In genomic region chr20:25579081-25579770, GRCh38 we compare ENCODE assay signal across 1 cellular context.
TF ChIP-seq lines count a peak whose summit lies in the region.

No MANE protein-coding gene starts in this region.

TF ChIP-seq in HepG2, 621 proteins besides CTCF, POLR2A, EP300 and RAD21 (continued from another document and continues in another):
- TF ChIP-seq ZNF318 (CRISPR knock-in tag; IDR thresholded peaks at IDR 0.05) (0 out of 2 replicates have a peak, but pooled peaks have one; percentile 34), ARNTL (CRISPR knock-in tag; IDR thresholded peaks at IDR 0.05) (peak; percentile 52; the same call in 1 of the 2 replicates), NFE2L1 (CRISPR knock-in tag; IDR thresholded peaks at IDR 0.05; ENCODE audit: borderline replicate concordance) (peak; percentile 75; the same call in 1 of the 2 replicates), TFDP2 (CRISPR knock-in tag; IDR thresholded peaks at IDR 0.05) (0 out of 2 replicates have a peak, but pooled peaks have one; percentile 28), NFATC3 (CRISPR knock-in tag; IDR thresholded peaks at IDR 0.05) (no peak), POGK (CRISPR knock-in tag; conservative IDR thresholded peaks at IDR 0.05) (0 out of 2 replicates have a peak, but pooled peaks have one; percentile 25), ATAD3A (CRISPR knock-in tag; IDR thresholded peaks at IDR 0.05) (no peak), NCOA2 (CRISPR knock-in tag; IDR thresholded peaks at IDR 0.05) (peak; percentile 46; the same call in 1 of the 2 replicates), NCOA5 (CRISPR knock-in tag; IDR thresholded peaks at IDR 0.05) (no peak), PREB (CRISPR knock-in tag; IDR thresholded peaks at IDR 0.05) (no peak), ATM (IDR thresholded peaks at IDR 0.05; ENCODE audit: borderline replicate concordance) (no peak), ZZZ3 (CRISPR knock-in tag; IDR thresholded peaks at IDR 0.05; ENCODE audit: borderline replicate concordance) (no peak), PHF21A (CRISPR knock-in tag; IDR thresholded peaks at IDR 0.05) (peak; percentile 70), GFI1 (CRISPR knock-in tag; IDR thresholded peaks at IDR 0.05; ENCODE audit: borderline replicate concordance) (no peak), MEIS1 (CRISPR knock-in tag; IDR thresholded peaks at IDR 0.05; ENCODE audit: borderline replicate concordance) (peak; percentile 79; the same call in 1 of the 2 replicates), NBN (conservative IDR thresholded peaks at IDR 0.05) (no peak), HMG20B (CRISPR knock-in tag; conservative IDR thresholded peaks at IDR 0.05) (peak; percentile 35; the same call in 1 of the 2 replicates), ZNF124 (CRISPR knock-in tag; IDR thresholded peaks at IDR 0.05) (no peak), PLRG1 (conservative IDR thresholded peaks at IDR 0.05) (no peak), POGZ (CRISPR knock-in tag; IDR thresholded peaks at IDR 0.05) (peak; percentile 76; the same call in 1 of the 2 replicates), TP53 (CRISPR knock-in tag; conservative IDR thresholded peaks at IDR 0.05) (0 out of 2 replicates have a peak, but pooled peaks have one; percentile 48), ZNF580 (CRISPR knock-in tag; IDR thresholded peaks at IDR 0.05; ENCODE audit: borderline replicate concordance, low read depth) (no peak)
- TF ChIP-seq, protein P1, sequence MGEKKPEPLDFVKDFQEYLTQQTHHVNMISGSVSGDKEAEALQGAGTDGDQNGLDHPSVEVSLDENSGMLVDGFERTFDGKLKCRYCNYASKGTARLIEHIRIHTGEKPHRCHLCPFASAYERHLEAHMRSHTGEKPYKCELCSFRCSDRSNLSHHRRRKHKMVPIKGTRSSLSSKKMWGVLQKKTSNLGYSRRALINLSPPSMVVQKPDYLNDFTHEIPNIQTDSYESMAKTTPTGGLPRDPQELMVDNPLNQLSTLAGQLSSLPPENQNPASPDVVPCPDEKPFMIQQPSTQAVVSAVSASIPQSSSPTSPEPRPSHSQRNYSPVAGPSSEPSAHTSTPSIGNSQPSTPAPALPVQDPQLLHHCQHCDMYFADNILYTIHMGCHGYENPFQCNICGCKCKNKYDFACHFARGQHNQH (CRISPR knock-in tag; IDR thresholded peaks at IDR 0.05): 0 out of 2 replicates have a peak, but pooled peaks have one; percentile 29
- TF ChIP-seq, protein P2, sequence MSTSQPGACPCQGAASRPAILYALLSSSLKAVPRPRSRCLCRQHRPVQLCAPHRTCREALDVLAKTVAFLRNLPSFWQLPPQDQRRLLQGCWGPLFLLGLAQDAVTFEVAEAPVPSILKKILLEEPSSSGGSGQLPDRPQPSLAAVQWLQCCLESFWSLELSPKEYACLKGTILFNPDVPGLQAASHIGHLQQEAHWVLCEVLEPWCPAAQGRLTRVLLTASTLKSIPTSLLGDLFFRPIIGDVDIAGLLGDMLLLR (CRISPR knock-in tag; IDR thresholded peaks at IDR 0.05): no peak
- TF ChIP-seq, protein P3, sequence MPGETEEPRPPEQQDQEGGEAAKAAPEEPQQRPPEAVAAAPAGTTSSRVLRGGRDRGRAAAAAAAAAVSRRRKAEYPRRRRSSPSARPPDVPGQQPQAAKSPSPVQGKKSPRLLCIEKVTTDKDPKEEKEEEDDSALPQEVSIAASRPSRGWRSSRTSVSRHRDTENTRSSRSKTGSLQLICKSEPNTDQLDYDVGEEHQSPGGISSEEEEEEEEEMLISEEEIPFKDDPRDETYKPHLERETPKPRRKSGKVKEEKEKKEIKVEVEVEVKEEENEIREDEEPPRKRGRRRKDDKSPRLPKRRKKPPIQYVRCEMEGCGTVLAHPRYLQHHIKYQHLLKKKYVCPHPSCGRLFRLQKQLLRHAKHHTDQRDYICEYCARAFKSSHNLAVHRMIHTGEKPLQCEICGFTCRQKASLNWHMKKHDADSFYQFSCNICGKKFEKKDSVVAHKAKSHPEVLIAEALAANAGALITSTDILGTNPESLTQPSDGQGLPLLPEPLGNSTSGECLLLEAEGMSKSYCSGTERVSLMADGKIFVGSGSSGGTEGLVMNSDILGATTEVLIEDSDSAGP (CRISPR knock-in tag; IDR thresholded peaks at IDR 0.05; ENCODE audit: borderline replicate concordance): peak; percentile 41
- TF ChIP-seq, protein P4, sequence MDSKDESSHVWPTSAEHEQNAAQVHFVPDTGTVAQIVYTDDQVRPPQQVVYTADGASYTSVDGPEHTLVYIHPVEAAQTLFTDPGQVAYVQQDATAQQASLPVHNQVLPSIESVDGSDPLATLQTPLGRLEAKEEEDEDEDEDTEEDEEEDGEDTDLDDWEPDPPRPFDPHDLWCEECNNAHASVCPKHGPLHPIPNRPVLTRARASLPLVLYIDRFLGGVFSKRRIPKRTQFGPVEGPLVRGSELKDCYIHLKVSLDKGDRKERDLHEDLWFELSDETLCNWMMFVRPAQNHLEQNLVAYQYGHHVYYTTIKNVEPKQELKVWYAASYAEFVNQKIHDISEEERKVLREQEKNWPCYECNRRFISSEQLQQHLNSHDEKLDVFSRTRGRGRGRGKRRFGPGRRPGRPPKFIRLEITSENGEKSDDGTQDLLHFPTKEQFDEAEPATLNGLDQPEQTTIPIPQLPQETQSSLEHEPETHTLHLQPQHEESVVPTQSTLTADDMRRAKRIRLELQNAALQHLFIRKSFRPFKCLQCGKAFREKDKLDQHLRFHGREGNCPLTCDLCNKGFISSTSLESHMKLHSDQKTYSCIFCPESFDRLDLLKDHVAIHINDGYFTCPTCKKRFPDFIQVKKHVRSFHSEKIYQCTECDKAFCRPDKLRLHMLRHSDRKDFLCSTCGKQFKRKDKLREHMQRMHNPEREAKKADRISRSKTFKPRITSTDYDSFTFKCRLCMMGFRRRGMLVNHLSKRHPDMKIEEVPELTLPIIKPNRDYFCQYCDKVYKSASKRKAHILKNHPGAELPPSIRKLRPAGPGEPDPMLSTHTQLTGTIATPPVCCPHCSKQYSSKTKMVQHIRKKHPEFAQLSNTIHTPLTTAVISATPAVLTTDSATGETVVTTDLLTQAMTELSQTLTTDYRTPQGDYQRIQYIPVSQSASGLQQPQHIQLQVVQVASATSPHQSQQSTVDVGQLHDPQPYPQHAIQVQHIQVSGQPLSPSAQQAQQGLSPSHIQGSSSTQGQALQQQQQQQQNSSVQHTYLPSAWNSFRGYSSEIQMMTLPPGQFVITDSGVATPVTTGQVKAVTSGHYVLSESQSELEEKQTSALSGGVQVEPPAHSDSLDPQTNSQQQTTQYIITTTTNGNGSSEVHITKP (CRISPR knock-in tag; IDR thresholded peaks at IDR 0.05; ENCODE audit: low read depth): no peak
- TF ChIP-seq, protein P5, sequence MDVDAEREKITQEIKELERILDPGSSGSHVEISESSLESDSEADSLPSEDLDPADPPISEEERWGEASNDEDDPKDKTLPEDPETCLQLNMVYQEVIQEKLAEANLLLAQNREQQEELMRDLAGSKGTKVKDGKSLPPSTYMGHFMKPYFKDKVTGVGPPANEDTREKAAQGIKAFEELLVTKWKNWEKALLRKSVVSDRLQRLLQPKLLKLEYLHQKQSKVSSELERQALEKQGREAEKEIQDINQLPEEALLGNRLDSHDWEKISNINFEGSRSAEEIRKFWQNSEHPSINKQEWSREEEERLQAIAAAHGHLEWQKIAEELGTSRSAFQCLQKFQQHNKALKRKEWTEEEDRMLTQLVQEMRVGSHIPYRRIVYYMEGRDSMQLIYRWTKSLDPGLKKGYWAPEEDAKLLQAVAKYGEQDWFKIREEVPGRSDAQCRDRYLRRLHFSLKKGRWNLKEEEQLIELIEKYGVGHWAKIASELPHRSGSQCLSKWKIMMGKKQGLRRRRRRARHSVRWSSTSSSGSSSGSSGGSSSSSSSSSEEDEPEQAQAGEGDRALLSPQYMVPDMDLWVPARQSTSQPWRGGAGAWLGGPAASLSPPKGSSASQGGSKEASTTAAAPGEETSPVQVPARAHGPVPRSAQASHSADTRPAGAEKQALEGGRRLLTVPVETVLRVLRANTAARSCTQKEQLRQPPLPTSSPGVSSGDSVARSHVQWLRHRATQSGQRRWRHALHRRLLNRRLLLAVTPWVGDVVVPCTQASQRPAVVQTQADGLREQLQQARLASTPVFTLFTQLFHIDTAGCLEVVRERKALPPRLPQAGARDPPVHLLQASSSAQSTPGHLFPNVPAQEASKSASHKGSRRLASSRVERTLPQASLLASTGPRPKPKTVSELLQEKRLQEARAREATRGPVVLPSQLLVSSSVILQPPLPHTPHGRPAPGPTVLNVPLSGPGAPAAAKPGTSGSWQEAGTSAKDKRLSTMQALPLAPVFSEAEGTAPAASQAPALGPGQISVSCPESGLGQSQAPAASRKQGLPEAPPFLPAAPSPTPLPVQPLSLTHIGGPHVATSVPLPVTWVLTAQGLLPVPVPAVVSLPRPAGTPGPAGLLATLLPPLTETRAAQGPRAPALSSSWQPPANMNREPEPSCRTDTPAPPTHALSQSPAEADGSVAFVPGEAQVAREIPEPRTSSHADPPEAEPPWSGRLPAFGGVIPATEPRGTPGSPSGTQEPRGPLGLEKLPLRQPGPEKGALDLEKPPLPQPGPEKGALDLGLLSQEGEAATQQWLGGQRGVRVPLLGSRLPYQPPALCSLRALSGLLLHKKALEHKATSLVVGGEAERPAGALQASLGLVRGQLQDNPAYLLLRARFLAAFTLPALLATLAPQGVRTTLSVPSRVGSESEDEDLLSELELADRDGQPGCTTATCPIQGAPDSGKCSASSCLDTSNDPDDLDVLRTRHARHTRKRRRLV (CRISPR knock-in tag; IDR thresholded peaks at IDR 0.05): no peak
